In genomic region chr1:63359561-63359960, GRCh38 we compare ENCODE assay signal across 30 cellular contexts. TPM values are rescaled to one million over a fixed set of nuclear protein-coding genes. Genes with fewer than 3 reads are reported as not detected.
"Had no signal": no experiment of that assay in that cellular context is flagged by ENCODE, and none has a peak within 500 bp of the region (broad histone marks: within the 10 kb centered on the region; RNA-seq: fewer than 3 reads in every experiment).

No MANE protein-coding gene starts in this region.

- ATAC-seq: stimulated activated effector memory CD8-positive, alpha-beta T cell treated with anti-CD3 and anti-CD28 coated beads, Interleukin-12 subunit alpha, Interleukin-12 subunit beta, amount 100 ng/mL, for 72 hours; stimulated activated memory B cell treated with anti-CD40 and anti-IgM and Interleukin-4, amounts not matched to agents 10 μg/mL and 1 μg/mL and 100 μg/mL, for 72 hours; stimulated activated naive B cell treated with anti-CD40 and anti-IgM and Interleukin-4, amounts not matched to agents 10 μg/mL and 1 μg/mL and 100 μg/mL, for 72 hours; stimulated activated naive CD8-positive, alpha-beta T cell treated with anti-CD3 and anti-CD28 coated beads, Interleukin-15, amount 100 ng/mL, for 72 hours; stimulated activated naive CD8-positive, alpha-beta T cell treated with anti-CD3 and anti-CD28 coated beads, Interleukin-15, Interleukin-2, amounts not matched to agents 100 U/mL and 50 U/mL, for 24 hours; upper lobe of right lung had no signal

- H3K27ac ChIP-seq: stomach, suprapubic skin, testis, thoracic aorta, thyroid gland, tibial artery, tibial nerve, transverse colon, upper lobe of left lung, upper lobe of right lung, uterus, vagina had no signal

- H3K4me1 ChIP-seq: stomach, suprapubic skin, testis, thyroid gland, tibial artery, tibial nerve, transverse colon, upper lobe of left lung, upper lobe of right lung, uterus, vagina had no signal

- H3K27me3 ChIP-seq: testis, thyroid gland, upper lobe of left lung, uterus, vagina had no signal

- DNase-seq: stimulated activated CD4-positive, alpha-beta T cell treated with anti-CD3 and anti-CD28 coated beads, Interleukin-2, amount 100 ng/mL, for 48 hours; stimulated activated CD4-positive, alpha-beta T cell treated with anti-CD3 and anti-CD28 coated beads, Interleukin-4, amount 100 ng/mL, for 1 hour; stimulated activated CD4-positive, alpha-beta T cell treated with anti-CD3 and anti-CD28 coated beads, Interleukin-4, amount 100 ng/mL, for 24 hours; stimulated activated CD4-positive, alpha-beta T cell treated with anti-CD3 and anti-CD28 coated beads, Interleukin-4, amount 100 ng/mL, for 4 hours; stimulated activated CD8-positive, alpha-beta memory T cell treated with anti-CD3 and anti-CD28 coated beads, Interleukin-4, amount 100 ng/mL, for 48 hours; stimulated activated naive B cell treated with anti-CD40 and anti-IgM and Interleukin-4, amounts not matched to agents 10 μg/mL and 1 μg/mL and 100 μg/mL, for 72 hours; stimulated activated naive CD4-positive, alpha-beta T cell; stimulated activated naive CD4-positive, alpha-beta T cell treated with Interleukin-2 at 50 U/mL for 16 hours; stimulated activated naive CD8-positive, alpha-beta T cell treated with anti-CD3 and anti-CD28 coated beads, Interleukin-15, amount 100 ng/mL, for 72 hours; stimulated activated naive CD8-positive, alpha-beta T cell treated with anti-CD3 and anti-CD28 coated beads, Interleukin-15, Interleukin-2, amounts not matched to agents 100 U/mL and 50 U/mL, for 24 hours; stomach; substantia nigra; testis; thyroid gland; tibial artery; transverse colon; trophoblast cell; upper lobe of left lung; upper lobe of right lung; uterus had no signal

- H3K4me3 ChIP-seq: stomach, suprapubic skin, testis, thoracic aorta, thyroid gland, tibial artery, tibial nerve, transverse colon, upper lobe of left lung, upper lobe of right lung, uterus, vagina had no signal

- FAIRE-seq: urothelium cell line had no signal

- H3K9me3 ChIP-seq: stomach, suprapubic skin, testis, thoracic aorta, thyroid gland, tibial artery, tibial nerve, transverse colon, upper lobe of left lung, upper lobe of right lung, uterus, vagina had no signal

- H3K36me3 ChIP-seq: stomach, suprapubic skin, thoracic aorta, thyroid gland, tibial artery, tibial nerve, transverse colon, upper lobe of left lung, upper lobe of right lung, uterus, vagina had no signal

RNA-seq across cellular contexts. Expression of gene FOXD3, which starts 37.2 kb away (rescaled TPM):
- total RNA-seq: subcutaneous adipose tissue, temporal lobe, upper lobe of right lung, ureter, vagina had no signal
